ENCODE assay signal across 8 cellular contexts in the genomic region with DNA sequence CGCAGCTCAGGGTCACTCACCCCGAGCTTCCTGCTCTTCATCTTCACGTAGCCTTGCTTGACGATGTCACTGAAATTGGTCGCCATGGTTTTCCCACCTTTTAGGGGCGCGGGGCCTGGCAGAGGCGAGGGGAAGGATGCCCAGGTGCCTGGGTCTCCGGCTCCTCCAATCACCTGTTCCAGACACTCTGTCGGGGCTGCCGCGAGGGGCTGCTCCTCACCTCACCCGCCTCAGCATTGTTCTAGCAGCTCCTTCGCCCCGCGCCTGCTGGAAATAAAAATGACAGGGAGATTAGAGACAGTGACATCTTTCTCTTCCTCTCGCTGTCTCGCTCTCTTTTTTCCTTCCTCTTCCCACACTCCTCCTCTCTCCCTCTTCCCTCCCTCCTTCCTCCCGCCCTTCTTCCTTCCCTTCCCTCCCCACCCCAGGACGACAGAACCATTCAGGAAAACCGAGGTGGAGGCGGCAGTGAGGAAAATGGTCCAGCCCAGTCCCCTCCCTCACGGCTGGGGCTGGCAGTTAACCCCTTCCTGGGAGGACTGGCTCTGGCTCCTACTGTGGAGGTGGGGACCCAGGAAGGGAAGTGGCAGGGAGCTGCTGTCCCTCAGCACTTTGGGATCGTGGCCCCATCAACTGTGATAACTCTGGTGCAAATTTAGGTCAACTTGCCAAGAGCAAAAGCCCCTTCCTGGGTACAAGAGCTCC. TPM values are rescaled to one million over a fixed set of nuclear protein-coding genes. Genes with fewer than 3 reads are reported as not detected.
DNase-seq lines count a peak whose midpoint lies in the region; ATAC-seq, FAIRE-seq and TF ChIP-seq lines count a peak whose summit lies in the region.

No MANE protein-coding gene starts in this region.

- H3K4me2 ChIP-seq in osteoblast (ENCODE audit: insufficient read depth, low read length) = peak overlapping the region; percentile 94

- POLR2A ChIA-PET in activated CD4-positive, alpha-beta T cell treated with anti-CD3 and anti-CD28 coated beads for 36 hours (lab: Charles Lee) = no interaction called here

- peaks cover 29% of the 10 kb centered on the region for H4K20me1 ChIP-seq in osteoblast (ENCODE audit: insufficient read depth, low read length)

- H3K4me1 ChIP-seq in ES-I3 (ENCODE audit: insufficient read depth, low read length) (peaks cover 20% of the 10 kb centered on the region), Peyer's patch (peaks cover 5 to 56% (median 11%) of the 10 kb centered on the region in 4 donors), osteoblast (ENCODE audit: insufficient read depth, low read length) (peaks cover 24% of the 10 kb centered on the region)

- peak overlapping the region; percentile 20 to 64 (median 41) for H3K4me3 ChIP-seq in Peyer's patch
- H3K4me3 ChIP-seq in osteoblast (ENCODE audit: insufficient read depth, low read length) = peak overlapping the region; percentile 75

- H2AFZ ChIP-seq in osteoblast (ENCODE audit: low read length) = peak overlapping the region; percentile 50

- no peaks in the 10 kb centered on the region for H3K27me3 ChIP-seq in Peyer's patch
- no peaks in the 10 kb centered on the region for H3K27me3 ChIP-seq in osteoblast (ENCODE audit: insufficient read depth, low read length)

- H3K27ac Mint-ChIP-seq in activated CD4-positive, alpha-beta T cell treated with anti-CD3 and anti-CD28 coated beads for 36 hours = no peak overlapping the region

- H3K36me3 ChIP-seq in ES-I3 (ENCODE audit: insufficient read depth, low read length) = no peaks in the 10 kb centered on the region
- H3K36me3 ChIP-seq in Peyer's patch = peaks cover 0 to 9% (median 0%) of the 10 kb centered on the region in 3 donors
- peaks cover 2% of the 10 kb centered on the region for H3K36me3 ChIP-seq in osteoblast (ENCODE audit: insufficient read depth, low read length)

- no peak for TF ChIP-seq CTCF in Peyer's patch (IDR thresholded peaks at IDR 0.05)
- no peak for TF ChIP-seq CTCF in osteoblast (IDR thresholded peaks at IDR 0.05; ENCODE audit: extremely low read depth, low read depth, low read length)

- no peak overlapping the region for H3K4me3 Mint-ChIP-seq in activated CD4-positive, alpha-beta T cell treated with anti-CD3 and anti-CD28 coated beads for 36 hours

- CTCF ChIA-PET in activated CD4-positive, alpha-beta T cell treated with anti-CD3 and anti-CD28 coated beads for 36 hours (lab: Charles Lee) = interaction anchor here (0.6 to 1.3 kb wide), 5 partner anchors 9 to 197 kb away, joined by 3 to 4 read pairs (median 3); a partner anchor contains a TSS

- H3K9ac ChIP-seq in ES-I3 (ENCODE audit: low read depth, low read length) = peak overlapping the region; percentile 41; the same call in 1 of the 2 replicates

- no peaks in the 10 kb centered on the region for H3K9me3 Mint-ChIP-seq in activated CD4-positive, alpha-beta T cell treated with anti-CD3 and anti-CD28 coated beads for 36 hours (ENCODE audit: low read depth)

- no peak for TF ChIP-seq POLR2A in Peyer's patch (IDR thresholded peaks at IDR 0.05)

- no peaks in the 10 kb centered on the region for H3K27me3 Mint-ChIP-seq in activated CD4-positive, alpha-beta T cell treated with anti-CD3 and anti-CD28 coated beads for 36 hours

- H3K27ac ChIP-seq in Peyer's patch = peak overlapping the region in 3 of 4 donors; percentile 67 to 94 (median 90)
- peak overlapping the region; percentile 19 for H3K27ac ChIP-seq in osteoblast (ENCODE audit: low read depth, low read length)

- intact Hi-C loops in activated CD4-positive, alpha-beta T cell treated with anti-CD3 and anti-CD28 coated beads for 36 hours (cut with DNase I, micrococcal nuclease) = no loop called here

- H3K4me1 Mint-ChIP-seq in activated CD4-positive, alpha-beta T cell treated with anti-CD3 and anti-CD28 coated beads for 36 hours = peaks cover 21% of the 10 kb centered on the region

- no peak for FAIRE-seq in frontal cortex (lab: Jason Lieb, UNC)

- DNase-seq in Peyer's patch = peak in 2 of 3 donors; percentile 75 to 83
- DNase-seq in frontal cortex (ENCODE audit: low spot score in 2 of 2) = peak; percentile 57 to 75
- DNase-seq in osteoblast (ENCODE audit: insufficient read length, low spot score, missing footprints) = peak; percentile 96
- no peak for DNase-seq in stimulated activated CD4-positive, alpha-beta T cell treated with anti-CD3 and anti-CD28 coated beads, Interleukin-2, amount 100 ng/mL, for 24 hours
- no peak for DNase-seq in HPDE6-E6E7 (ENCODE audit: extremely low spot score)
- DNase-seq in activated CD4-positive, alpha-beta T cell treated with anti-CD3 and anti-CD28 coated beads for 36 hours = no peak

- no peaks in the 10 kb centered on the region for H3K36me3 Mint-ChIP-seq in activated CD4-positive, alpha-beta T cell treated with anti-CD3 and anti-CD28 coated beads for 36 hours (ENCODE audit: low read depth)

- H3K9me3 ChIP-seq in ES-I3 (ENCODE audit: control insufficient read depth, insufficient read depth, low read length) (no peaks in the 10 kb centered on the region), Peyer's patch (no peaks in the 10 kb centered on the region), osteoblast (ENCODE audit: low read depth, low read length) (no peaks in the 10 kb centered on the region)

- H3K79me2 ChIP-seq in osteoblast (ENCODE audit: insufficient read depth, low read length) = peaks cover 31% of the 10 kb centered on the region

- no peak for ATAC-seq in HG02973 (IDR thresholded peaks at IDR 0.05; ENCODE audit: unreplicated experiment)
- no peak for ATAC-seq in activated CD4-positive, alpha-beta T cell treated with anti-CD3 and anti-CD28 coated beads for 36 hours

RNA-seq across cellular contexts. Expression of a gene that starts 6.7 kb away (rescaled TPM):
- total RNA-seq in Peyer's patch (100 to 1,000 TPM in 3 of 4 donors, 10 to 100 TPM in 1; 81.7 to 209 (median 189) TPM), frontal cortex (71.7 TPM), osteoblast (27.1 and 29.0 TPM in 2 replicates)
- 1 to 10 TPM; 5.7 to 6.7 TPM for total RNA-seq in activated CD4-positive, alpha-beta T cell treated with anti-CD3 and anti-CD28 coated beads for 36 hours

RNA-seq across cellular contexts. Expression of a gene that starts 17.1 kb away (rescaled TPM):
- total RNA-seq in Peyer's patch (100 to 1,000 TPM in 1 of 4 donors, 10 to 100 TPM in 3; 68.0 to 113 (median 84.8) TPM), frontal cortex (70.9 TPM), osteoblast (95.2 and 97.8 TPM in 2 replicates)
- total RNA-seq in activated CD4-positive, alpha-beta T cell treated with anti-CD3 and anti-CD28 coated beads for 36 hours = 10 to 100 TPM; 54.3 to 57.1 TPM

RNA-seq across cellular contexts. Expression of a gene that starts 32.3 kb away (rescaled TPM):
- total RNA-seq in Peyer's patch (100 to 1,000 TPM in 3 of 4 donors, 10 to 100 TPM in 1; 87.5 to 154 (median 122) TPM), frontal cortex (26.1 TPM), osteoblast (38.6 and 39.8 TPM in 2 replicates)
- total RNA-seq in activated CD4-positive, alpha-beta T cell treated with anti-CD3 and anti-CD28 coated beads for 36 hours = 10 to 100 TPM; 39.4 to 52.1 TPM

RNA-seq across cellular contexts. Expression of a gene that starts 32.4 kb away (rescaled TPM):
- 10 to 100 TPM; 37.7 to 65.5 (median 46.2) TPM for total RNA-seq in Peyer's patch
- 90.9 TPM for total RNA-seq in frontal cortex
- 39.8 and 45.1 TPM in 2 replicates for total RNA-seq in osteoblast
- 10 to 100 TPM; 41.7 to 42.6 TPM for total RNA-seq in activated CD4-positive, alpha-beta T cell treated with anti-CD3 and anti-CD28 coated beads for 36 hours

RNA-seq across cellular contexts. Expression of a gene that starts 56.8 kb away (rescaled TPM):
- total RNA-seq in Peyer's patch = 10 to 100 TPM in 1 of 4 donors, 1 to 10 TPM in 3; 1.7 to 10.7 (median 2.5) TPM
- 0.82 TPM for total RNA-seq in frontal cortex
- 9.8 and 10.6 TPM in 2 replicates for total RNA-seq in osteoblast
- total RNA-seq in activated CD4-positive, alpha-beta T cell treated with anti-CD3 and anti-CD28 coated beads for 36 hours = 1 to 10 TPM; 8.8 to 9.0 TPM

Comparison
In these comparisons a context has a peak if more than half of its experiments do, and no peak if none do; other contexts are left out.
1. DNase-seq: peak in Peyer's patch (2 of 3), frontal cortex (2 of 2) and osteoblast (single experiment); none in stimulated activated CD4-positive, alpha-beta T cell treated with anti-CD3 and anti-CD28 coated beads, Interleukin-2, amount 100 ng/mL, for 24 hours (0 of 2), HPDE6-E6E7 (single experiment) and activated CD4-positive, alpha-beta T cell treated with anti-CD3 and anti-CD28 coated beads for 36 hours (single experiment).